ENCODE assay signal across 27 cellular contexts in the genomic region with DNA sequence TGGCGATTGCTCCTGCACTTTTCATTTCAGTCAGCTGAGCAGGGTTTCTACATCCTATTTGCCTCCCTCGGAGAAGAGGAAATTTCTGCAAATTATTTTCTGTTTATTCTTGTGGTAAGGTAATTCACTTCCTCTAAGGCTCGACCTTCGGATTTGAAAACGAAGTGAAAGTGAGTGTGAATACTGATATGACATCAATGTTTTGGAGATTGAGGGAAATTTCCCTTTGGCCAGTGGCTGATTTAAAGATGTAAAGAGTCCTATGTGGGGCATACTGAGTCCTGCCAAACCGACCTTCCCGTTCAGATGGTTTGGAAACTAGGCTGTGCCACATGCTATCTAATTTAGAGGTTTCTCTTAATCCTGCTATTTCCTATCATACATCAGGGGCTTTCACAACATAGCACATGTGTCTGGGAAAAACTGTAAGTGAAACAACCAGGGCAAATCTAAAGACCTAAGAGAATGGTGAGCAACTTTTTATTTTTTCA.
DNase-seq lines count a peak whose midpoint lies in the region; ATAC-seq and TF ChIP-seq lines count a peak whose summit lies in the region.
"Had no signal": no experiment of that assay in that cellular context is flagged by ENCODE, and none has a peak within 500 bp of the region (broad histone marks: within the 10 kb centered on the region; RNA-seq: fewer than 3 reads in every experiment).

No MANE protein-coding gene starts in this region.

- peaks cover 10% of the 10 kb centered on the region for H3K4me1 ChIP-seq in OCI-LY3 (ENCODE audit: low read length)
- H3K4me1 ChIP-seq: BE2C, Caco-2, SJCRH30 had no signal

- no peak overlapping the region for H3K4me3 Mint-ChIP-seq in nephron
- H3K4me3 Mint-ChIP-seq: activated B cell treated with CpG ODN at 0.5 μM for 24 hours; activated CD4-positive, alpha-beta memory T cell treated with anti-CD3 and anti-CD28 coated beads for 36 hours; central memory CD8-positive, alpha-beta T cell; effector memory CD8-positive, alpha-beta T cell; T-helper 2 cell treated with Interferon-gamma antibody and Interleukin-4, amounts not matched to agents 5 μg/mL and 100 μg/mL, for 36 hours had no signal

- DNase-seq in dermis blood vessel endothelial cell (peak; percentile 6), GOT3 (lab: John Stamatoyannopoulos, UW) (no peak), NCI-H1694 treated with DMSO at 0.1 percent for 48 hours (lab: John Stamatoyannopoulos, UW) (no peak), pons (ENCODE audit: low spot score) (no peak), activated gamma-delta T cell (lab: John Stamatoyannopoulos, UW) (no peak)
- DNase-seq: activated B cell treated with CpG ODN at 0.5 μM for 24 hours; activated CD4-positive, alpha-beta memory T cell treated with anti-CD3 and anti-CD28 coated beads for 36 hours; activated naive CD4-positive, alpha-beta T cell; activated T-cell treated with anti-CD3 and anti-CD28 coated beads for 4 hours; anterior cingulate cortex; BE2C; Caco-2; effector memory CD8-positive, alpha-beta T cell; EL; heart right ventricle; NCI-H1436 treated with DMSO at 0.1 percent for 48 hours; NCI-H2171 treated with DMSO at 0.1 percent for 48 hours; NCI-H69; PC-3; SJCRH30; substantia nigra had no signal

- no peak overlapping the region for H3K27ac ChIP-seq in OCI-LY3 (ENCODE audit: low read length)
- H3K27ac ChIP-seq: neutrophil, SJCRH30 had no signal

- no peaks in the 10 kb centered on the region for H3K36me3 ChIP-seq in OCI-LY3 (replicated peaks; ENCODE audit: low read depth, low read length)
- H3K36me3 ChIP-seq: BE2C, heart right ventricle, neutrophil, SJCRH30 had no signal

- peak overlapping the region in 2 of 3 experiments; percentile 42 to 91 for H3K27ac Mint-ChIP-seq in nephron
- H3K27ac Mint-ChIP-seq: activated B cell treated with CpG ODN at 0.5 μM for 24 hours; activated CD4-positive, alpha-beta memory T cell treated with anti-CD3 and anti-CD28 coated beads for 36 hours; effector memory CD8-positive, alpha-beta T cell; T-helper 2 cell treated with Interferon-gamma antibody and Interleukin-4, amounts not matched to agents 5 μg/mL and 100 μg/mL, for 36 hours had no signal

- no peak for TF ChIP-seq CTCF in OCI-LY3 (IDR thresholded peaks at IDR 0.05; ENCODE audit: low read depth, low read length)
- TF ChIP-seq CTCF in nephron (IDR thresholded peaks at IDR 0.05; ENCODE audit: unreplicated experiment in 3 of 3): no peak

- no peaks in the 10 kb centered on the region for H3K36me3 Mint-ChIP-seq in nephron (ENCODE audit: low read depth)
- H3K36me3 Mint-ChIP-seq: activated CD4-positive, alpha-beta memory T cell treated with anti-CD3 and anti-CD28 coated beads for 36 hours had no signal

- no peak overlapping the region for H3K9ac ChIP-seq in OCI-LY3 (ENCODE audit: low read length)

- H3K4me2 ChIP-seq in OCI-LY3 (ENCODE audit: low read length): peak overlapping the region; percentile 31

- H3K9me3 ChIP-seq in OCI-LY3 (ENCODE audit: insufficient read depth, low read length): no peaks in the 10 kb centered on the region
- H3K9me3 ChIP-seq: BE2C, Caco-2, heart right ventricle, neutrophil, SJCRH30 had no signal

- H3K79me2 ChIP-seq in OCI-LY3 (ENCODE audit: low read length): no peaks in the 10 kb centered on the region

- peaks cover 49% of the 10 kb centered on the region for H3K4me1 Mint-ChIP-seq in nephron
- H3K4me1 Mint-ChIP-seq: activated B cell treated with CpG ODN at 0.5 μM for 24 hours; central memory CD8-positive, alpha-beta T cell had no signal

- H3K27me3 ChIP-seq in OCI-LY3 (ENCODE audit: low read depth, low read length): no peaks in the 10 kb centered on the region
- H3K27me3 ChIP-seq: BE2C, heart right ventricle, neutrophil had no signal

- H3K27me3 Mint-ChIP-seq in nephron (ENCODE audit: low read depth): no peaks in the 10 kb centered on the region
- H3K27me3 Mint-ChIP-seq: activated B cell treated with CpG ODN at 0.5 μM for 24 hours; activated CD4-positive, alpha-beta memory T cell treated with anti-CD3 and anti-CD28 coated beads for 36 hours; central memory CD8-positive, alpha-beta T cell; effector memory CD8-positive, alpha-beta T cell had no signal

- H3K9me3 Mint-ChIP-seq in nephron: no peaks in the 10 kb centered on the region

- no peak overlapping the region for H2AFZ ChIP-seq in OCI-LY3 (ENCODE audit: low read depth, low read length)

- peak overlapping the region; percentile 28; the same call in 1 of the 2 replicates for H3K4me3 ChIP-seq in OCI-LY3 (ENCODE audit: low read length)
- H3K4me3 ChIP-seq: SJCRH30 had no signal

- no peaks in the 10 kb centered on the region for H4K20me1 ChIP-seq in OCI-LY3 (ENCODE audit: insufficient read depth, low read length)

- ATAC-seq in GM18868 (IDR thresholded peaks at IDR 0.05; ENCODE audit: unreplicated experiment): peak; percentile 81
- ATAC-seq: effector memory CD8-positive, alpha-beta T cell; PC-3 had no signal
